ENCODE assay signal across 9 cellular contexts in genomic region chr9:4382722-4383317, GRCh38.
DNase-seq lines count a peak whose midpoint lies in the region; ATAC-seq and TF ChIP-seq lines count a peak whose summit lies in the region.
"Had no signal": no experiment of that assay in that cellular context is flagged by ENCODE, and none has a peak within 500 bp of the region (broad histone marks: within the 10 kb centered on the region; RNA-seq: fewer than 3 reads in every experiment).

No MANE protein-coding gene starts in this region.

- no peaks in the 10 kb centered on the region for H3K9me2 ChIP-seq in PC-3 (replicated peaks; ENCODE audit: low read length)

- H3K79me2 ChIP-seq in PC-3 (ENCODE audit: low read length), result no peaks in the 10 kb centered on the region

- in situ Hi-C loops in gastrocnemius medialis (cut with MboI; ENCODE audit: low sequenced_read_pairs in 4 of 4), result loop anchor here in 2 of 4 donors (10.0 to 25.0 kb wide), 2 partner anchors 254 to 262 kb away; no protein-coding TSS in a partner anchor

- no peaks in the 10 kb centered on the region for H3K9me3 ChIP-seq in PC-3 (ENCODE audit: low read length)
- H3K9me3 ChIP-seq in gastrocnemius medialis, result no peaks in the 10 kb centered on the region

- peak; percentile 74 for TF ChIP-seq CTCF in PC-3 (conservative IDR thresholded peaks at IDR 0.05; ENCODE audit: low read depth, low read length)
- peak; percentile 61 for TF ChIP-seq CTCF in fibroblast of pulmonary artery (IDR thresholded peaks at IDR 0.05; ENCODE audit: low read length, missing control alignments)
- TF ChIP-seq CTCF in gastrocnemius medialis (IDR thresholded peaks at IDR 0.05 in 4 of 5, conservative IDR thresholded peaks at IDR 0.05 in 1 of 5), result peak in 4 of 5 experiments; percentile 16 to 54 (median 50)

- no peaks in the 10 kb centered on the region for H3K36me3 Mint-ChIP-seq in activated CD4-positive, alpha-beta T cell treated with anti-CD3 and anti-CD28 coated beads for 36 hours (ENCODE audit: low read depth)
- H3K36me3 Mint-ChIP-seq: activated naive CD8-positive, alpha-beta T cell treated with anti-CD3 and anti-CD28 coated beads, Interleukin-2, amount 10 ng/mL, durations not matched to agents 7 days and 5 days had no signal

- TF ChIP-seq POLR2A in gastrocnemius medialis (IDR thresholded peaks at IDR 0.05), result no peak

- H3K9me3 Mint-ChIP-seq in activated CD4-positive, alpha-beta T cell treated with anti-CD3 and anti-CD28 coated beads for 36 hours (ENCODE audit: low read depth), result no peaks in the 10 kb centered on the region
- H3K9me3 Mint-ChIP-seq: activated naive CD8-positive, alpha-beta T cell treated with anti-CD3 and anti-CD28 coated beads, Interleukin-2, amount 10 ng/mL, durations not matched to agents 7 days and 5 days had no signal

- H3K4me1 ChIP-seq in PC-3 (ENCODE audit: insufficient read depth, low read length) (no peaks in the 10 kb centered on the region), gastrocnemius medialis (peaks cover 0 to 4% of the 10 kb centered on the region in 2 donors)

- H3K36me3 ChIP-seq in PC-3 (ENCODE audit: low read depth, low read length) (no peaks in the 10 kb centered on the region), gastrocnemius medialis (no peaks in the 10 kb centered on the region)

- CTCF ChIA-PET in activated CD4-positive, alpha-beta T cell treated with anti-CD3 and anti-CD28 coated beads for 36 hours (lab: Charles Lee), result interaction anchor here (0.7 to 1.8 kb wide), 4 partner anchors 12 to 257 kb away, joined by 3 to 12 read pairs (median 3); no protein-coding TSS in a partner anchor
- CTCF ChIA-PET in PC-3 (lab: Charles Lee), result interaction anchor here (0.6 kb wide), 1 partner anchor 526 kb away, joined by 3 read pairs; no protein-coding TSS in a partner anchor

- H3F3A ChIP-seq in PC-3 (ENCODE audit: low read length, unreplicated experiment), result no peaks in the 10 kb centered on the region

- BruUV-seq in PC-3 (replicated peaks; lab: Mats Ljungman, UMichigan), result no TSS peak

- no peak overlapping the region for H3K9ac ChIP-seq in PC-3 (ENCODE audit: low read length)

- DNase-seq in activated CD4-positive, alpha-beta T cell treated with anti-CD3 and anti-CD28 coated beads for 36 hours, result peak; percentile 14
- DNase-seq in activated CD4-positive, alpha-beta T cell treated with anti-CD3 and anti-CD28 coated beads for 48 hours, result no peak
- DNase-seq in PC-3, result peak; percentile 50
- DNase-seq in fibroblast of pulmonary artery (ENCODE audit: low read depth), result peak; percentile 55
- no peak for DNase-seq in gastrocnemius medialis
- DNase-seq in stimulated activated CD4-positive, alpha-beta T cell treated with anti-CD3 and anti-CD28 coated beads, Interleukin-1b, Interleukin-23, amount 100 ng/mL, for 48 hours, result no peak
- DNase-seq in NCI-H226, result no peak
- DNase-seq: activated naive CD8-positive, alpha-beta T cell treated with anti-CD3 and anti-CD28 coated beads, Interleukin-2, amount 10 ng/mL, durations not matched to agents 7 days and 5 days had no signal

- no peak for ATAC-seq in activated CD4-positive, alpha-beta T cell treated with anti-CD3 and anti-CD28 coated beads for 36 hours
- ATAC-seq in HG02623 (IDR thresholded peaks at IDR 0.05; ENCODE audit: unreplicated experiment) (peak; percentile 48), PC-3 (peak; percentile 45), gastrocnemius medialis (no peak)

- intact Hi-C loops in activated CD4-positive, alpha-beta T cell treated with anti-CD3 and anti-CD28 coated beads for 36 hours (cut with DNase I, micrococcal nuclease), result loop anchor here (2.0 to 10.0 kb wide), 4 partner anchors 164 to 362 kb away; partner anchors contain the start of gene AK3 (in 2 of the 2)
- intact Hi-C loops in PC-3 (cut with micrococcal nuclease) (loop anchor here (1.0 to 10.0 kb wide), 4 partner anchors 112 to 368 kb away; partner anchors contain the start of gene SLC1A1), gastrocnemius medialis (cut with DNase I; ENCODE audit: low total_unique reads) (loop anchor here (1.0 kb wide), 1 partner anchor 257 kb away; no protein-coding TSS in a partner anchor)

- no peak overlapping the region for H3K27ac Mint-ChIP-seq in activated CD4-positive, alpha-beta T cell treated with anti-CD3 and anti-CD28 coated beads for 36 hours
- H3K27ac Mint-ChIP-seq: activated naive CD8-positive, alpha-beta T cell treated with anti-CD3 and anti-CD28 coated beads, Interleukin-2, amount 10 ng/mL, durations not matched to agents 7 days and 5 days had no signal

- no peak overlapping the region for H3K4me2 ChIP-seq in PC-3 (ENCODE audit: low read length)

- H3K27me3 ChIP-seq in PC-3 (ENCODE audit: low read length), result no peaks in the 10 kb centered on the region
- no peaks in the 10 kb centered on the region for H3K27me3 ChIP-seq in gastrocnemius medialis

- H3K27ac ChIP-seq in PC-3 (ENCODE audit: low read length) (no peak overlapping the region), gastrocnemius medialis (no peak overlapping the region)

- peaks cover 2% of the 10 kb centered on the region for H3K4me1 Mint-ChIP-seq in activated CD4-positive, alpha-beta T cell treated with anti-CD3 and anti-CD28 coated beads for 36 hours
- H3K4me1 Mint-ChIP-seq: activated naive CD8-positive, alpha-beta T cell treated with anti-CD3 and anti-CD28 coated beads, Interleukin-2, amount 10 ng/mL, durations not matched to agents 7 days and 5 days had no signal

- H3K4me3 ChIP-seq in PC-3 (ENCODE audit: low read length), result no peak overlapping the region
- no peak overlapping the region for H3K4me3 ChIP-seq in fibroblast of pulmonary artery (replicated peaks; ENCODE audit: low read depth, low read length)
- no peak overlapping the region for H3K4me3 ChIP-seq in gastrocnemius medialis

- H4K20me1 ChIP-seq in PC-3 (ENCODE audit: low read length), result no peaks in the 10 kb centered on the region

- H3K27me3 Mint-ChIP-seq in activated CD4-positive, alpha-beta T cell treated with anti-CD3 and anti-CD28 coated beads for 36 hours, result no peaks in the 10 kb centered on the region

- H3K4me3 Mint-ChIP-seq in activated CD4-positive, alpha-beta T cell treated with anti-CD3 and anti-CD28 coated beads for 36 hours, result no peak overlapping the region
- H3K4me3 Mint-ChIP-seq: activated naive CD8-positive, alpha-beta T cell treated with anti-CD3 and anti-CD28 coated beads, Interleukin-2, amount 10 ng/mL, durations not matched to agents 7 days and 5 days had no signal

- no peak overlapping the region for H2AFZ ChIP-seq in PC-3 (ENCODE audit: low read length)

- POLR2A ChIA-PET in activated CD4-positive, alpha-beta T cell treated with anti-CD3 and anti-CD28 coated beads for 36 hours (lab: Charles Lee), result no interaction called here
- POLR2A ChIA-PET in PC-3 (lab: Charles Lee; ENCODE audit: unreplicated experiment), result no interaction called here

Comparison
In these comparisons a context has a peak if more than half of its experiments do, and no peak if none do; other contexts are left out.
1. DNase-seq: peak in activated CD4-positive, alpha-beta T cell treated with anti-CD3 and anti-CD28 coated beads for 36 hours (single experiment), PC-3 (single experiment) and fibroblast of pulmonary artery (single experiment); none in activated CD4-positive, alpha-beta T cell treated with anti-CD3 and anti-CD28 coated beads for 48 hours (single experiment), gastrocnemius medialis (0 of 2), stimulated activated CD4-positive, alpha-beta T cell treated with anti-CD3 and anti-CD28 coated beads, Interleukin-1b, Interleukin-23, amount 100 ng/mL, for 48 hours (single experiment) and NCI-H226 (single experiment).
2. ATAC-seq: peak in HG02623 (single experiment) and PC-3 (single experiment); none in activated CD4-positive, alpha-beta T cell treated with anti-CD3 and anti-CD28 coated beads for 36 hours (single experiment) and gastrocnemius medialis (0 of 2).
3. Peak in every context shown above with its lines, with median percentiles within 50 percentile points of each other: CTCF ChIP-seq.